Comparison of ENCODE assay signal across 27 cellular contexts in genomic region chr10:36057731-36058130, GRCh38.
"Had no signal": no experiment of that assay in that cellular context is flagged by ENCODE, and none has a peak within 500 bp of the region (broad histone marks: within the 10 kb centered on the region; RNA-seq: fewer than 3 reads in every experiment).

No MANE protein-coding gene starts in this region.

- H3K27me3 ChIP-seq: colonic mucosa, esophagus squamous epithelium, gastrocnemius medialis, heart right ventricle, left lung had no signal

- DNase-seq: colonic mucosa; cortex of kidney; effector CD8-positive, alpha-beta T cell; effector memory CD8-positive, alpha-beta T cell; endodermal cell; erythroblast; esophagus squamous epithelium; foreskin fibroblast; foreskin melanocyte; gastrocnemius medialis; glutamatergic neuron; head of caudate nucleus; heart right ventricle; hippocampal formation; left cardiac atrium; left lung; left ventricle myocardium superior; mammary epithelial cell; mesendoderm; midbrain; naive thymus-derived CD4-positive, alpha-beta T cell had no signal

- H3K4me3 ChIP-seq: colonic mucosa, esophagus squamous epithelium, gastrocnemius medialis, heart right ventricle, left lung, lung had no signal

- H3K36me3 ChIP-seq: colonic mucosa, esophagus squamous epithelium, gastrocnemius medialis, heart right ventricle, left lung had no signal

- ATAC-seq: effector memory CD8-positive, alpha-beta T cell; esophagus mucosa; gastrocnemius medialis; heart right ventricle; left cardiac atrium; left lung; left ventricle myocardium superior; naive thymus-derived CD4-positive, alpha-beta T cell had no signal

- H3K9me3 ChIP-seq: colonic mucosa, esophagus squamous epithelium, gastrocnemius medialis had no signal

- H3K4me1 ChIP-seq: colonic mucosa, esophagus squamous epithelium, gastrocnemius medialis, heart right ventricle, left lung had no signal

- FAIRE-seq: endometrium, islet of Langerhans, keratinocyte had no signal

- H3K27ac ChIP-seq: colonic mucosa, epithelial cell of prostate, esophagus squamous epithelium, gastrocnemius medialis, heart right ventricle, left lung had no signal
